Comparison of ENCODE assay signal across 8 cellular contexts in genomic region chr12:25195056-25195971, GRCh38. TPM values are rescaled to one million over a fixed set of nuclear protein-coding genes. Genes with fewer than 3 reads are reported as not detected.
DNase-seq lines count a peak whose midpoint lies in the region; ATAC-seq and TF ChIP-seq lines count a peak whose summit lies in the region.

Gene DNAI7, minus strand, starts transcription at chr12:25195160. Its CDS starts 82 bp downstream, at chr12:25195078.
Gene ETFRF1, plus strand, starts transcription at chr12:25195237. Its CDS starts 8,720 bp downstream, at chr12:25203957.

- peak within 1 kb of the TSS; percentile 87 for H3K4me2 ChIP-seq in mesendoderm (ENCODE audit: low read length)

- H3K27ac Mint-ChIP-seq in Calu3 (ENCODE audit: unreplicated experiment) (peak within 1 kb of the TSS; percentile 95), endodermal cell (peak within 1 kb of the TSS; percentile 98)

- ATAC-seq in GM21423 (IDR thresholded peaks at IDR 0.05; ENCODE audit: unreplicated experiment), result peak; percentile 95

- peak within 1 kb of the TSS; percentile 93 for H3K9ac ChIP-seq in HUES48 (ENCODE audit: low read depth, low read length)
- H3K9ac ChIP-seq in NT2/D1 (ENCODE audit: insufficient read length, low read depth), result peak within 1 kb of the TSS; percentile 82
- peak within 1 kb of the TSS; percentile 81 for H3K9ac ChIP-seq in endodermal cell (ENCODE audit: extremely low read depth, low read length, poor library complexity, severe bottlenecking)
- peak within 1 kb of the TSS; percentile 94 for H3K9ac ChIP-seq in mesendoderm (ENCODE audit: low read length)

- H3K4me1 Mint-ChIP-seq in Calu3 (ENCODE audit: low read depth, unreplicated experiment), result no peaks in the 10 kb centered on the region
- H3K4me1 Mint-ChIP-seq in endodermal cell, result peaks cover 20% of the 10 kb centered on the region

- no peaks in the 10 kb centered on the region for H3K79me2 ChIP-seq in mesendoderm (ENCODE audit: control insufficient read depth, insufficient read depth, low read length)

- H3K4me1 ChIP-seq in HUES48 (ENCODE audit: control insufficient read depth, insufficient read depth, low read length) (peaks cover 3% of the 10 kb centered on the region; the same call in 1 of the 2 replicates), NT2/D1 (ENCODE audit: insufficient read depth, insufficient read length) (no peaks in the 10 kb centered on the region), endodermal cell (ENCODE audit: control insufficient read depth, insufficient read depth, low read length) (no peaks in the 10 kb centered on the region), mesendoderm (ENCODE audit: control insufficient read depth, low read depth, low read length) (peaks cover 2% of the 10 kb centered on the region)

- intact Hi-C loops in Calu3 (cut with micrococcal nuclease; ENCODE audit: unreplicated experiment), result no loop called here

- H4K5ac ChIP-seq in mesendoderm (ENCODE audit: low read length), result peak within 1 kb of the TSS; percentile 95

- H3K56ac ChIP-seq in mesendoderm (ENCODE audit: low read length), result peak within 1 kb of the TSS; percentile 94

- H3K4ac ChIP-seq in mesendoderm (ENCODE audit: low read depth, low read length), result peak within 1 kb of the TSS; percentile 48

- H3K79me1 ChIP-seq in mesendoderm (ENCODE audit: low read length), result no peaks in the 10 kb centered on the region

- H3K4me3 Mint-ChIP-seq in Calu3 (ENCODE audit: low read depth, unreplicated experiment) (peak within 1 kb of the TSS; percentile 92), endodermal cell (peak within 1 kb of the TSS; percentile 92)

- H3K9me3 ChIP-seq in HUES48 (ENCODE audit: control insufficient read depth, insufficient read depth, low read length) (no peaks in the 10 kb centered on the region), NT2/D1 (ENCODE audit: insufficient read depth, low read length) (no peaks in the 10 kb centered on the region), endodermal cell (ENCODE audit: control insufficient read depth, low read length) (no peaks in the 10 kb centered on the region)

- H2BK15ac ChIP-seq in mesendoderm (replicated peaks; ENCODE audit: low read depth), result no peak within 1 kb of the TSS

- H3K36me3 ChIP-seq in HUES48 (ENCODE audit: control insufficient read depth, insufficient read depth, low read length) (no peaks in the 10 kb centered on the region), NT2/D1 (ENCODE audit: insufficient read depth, insufficient read length, low read length) (peaks cover 13% of the 10 kb centered on the region), endodermal cell (ENCODE audit: control insufficient read depth, insufficient read depth, low read length) (peaks cover 7% of the 10 kb centered on the region), mesendoderm (ENCODE audit: control insufficient read depth, insufficient read depth, low read length) (no peaks in the 10 kb centered on the region)

- no peak for TF ChIP-seq CTCF in Calu3 (IDR thresholded peaks at IDR 0.05; ENCODE audit: unreplicated experiment)
- TF ChIP-seq CTCF in endodermal cell (conservative IDR thresholded peaks at IDR 0.05), result peak; percentile 60

- H3K27ac ChIP-seq in HUES48 (ENCODE audit: low read depth, low read length) (peak within 1 kb of the TSS; percentile 93), endodermal cell (ENCODE audit: low read depth, low read length) (peak within 1 kb of the TSS; percentile 82), mesendoderm (ENCODE audit: low read depth, low read length) (peak within 1 kb of the TSS; percentile 91)

- no peak within 1 kb of the TSS for H4K8ac ChIP-seq in mesendoderm (ENCODE audit: low read depth, low read length)

- no peak within 1 kb of the TSS for H2AK5ac ChIP-seq in mesendoderm (ENCODE audit: low read length)

- H3K27me3 Mint-ChIP-seq in Calu3 (ENCODE audit: unreplicated experiment) (no peaks in the 10 kb centered on the region), endodermal cell (ENCODE audit: insufficient read depth) (no peaks in the 10 kb centered on the region)

- BruUV-seq in Calu3 (replicated peaks; lab: Mats Ljungman, UMichigan), result TSS peak; percentile 86

- peak within 1 kb of the TSS; percentile 97 for H3K18ac ChIP-seq in mesendoderm (ENCODE audit: low read length)

- DNase-seq in Calu3 (peak; percentile 99), NT2/D1 (ENCODE audit: low read depth, low spot score) (peak; percentile 100), endodermal cell (peak; percentile 100), mesendoderm (peak; percentile 99)
- peak; percentile 93 for DNase-seq in activated CD8-positive, alpha-beta memory T cell treated with anti-CD3 and anti-CD28 coated beads, Interleukin-2, amount 50 U/mL, for 24 hours (ENCODE audit: extremely low read depth)
- DNase-seq in stimulated activated CD8-positive, alpha-beta memory T cell treated with anti-CD3 and anti-CD28 coated beads, Interleukin-12 subunit alpha, Interleukin-12 subunit beta, amount 100 ng/mL, for 4 hours (ENCODE audit: low read depth), result peak; percentile 87

- H3K9me3 Mint-ChIP-seq in Calu3 (ENCODE audit: low read depth, unreplicated experiment) (no peaks in the 10 kb centered on the region), endodermal cell (no peaks in the 10 kb centered on the region)

- H3K4me3 ChIP-seq in HUES48 (ENCODE audit: low read depth, low read length) (peak within 1 kb of the TSS; percentile 97), NT2/D1 (ENCODE audit: insufficient read length, low read depth) (peak within 1 kb of the TSS; percentile 58), endodermal cell (ENCODE audit: low read length) (peak within 1 kb of the TSS; percentile 87), mesendoderm (ENCODE audit: low read length) (peak within 1 kb of the TSS; percentile 89)

- H2BK5ac ChIP-seq in mesendoderm (ENCODE audit: low read length), result no peak within 1 kb of the TSS

- no peak within 1 kb of the TSS for H2BK120ac ChIP-seq in mesendoderm (ENCODE audit: low read depth, low read length)

- peaks cover 24% of the 10 kb centered on the region for H3K36me3 Mint-ChIP-seq in Calu3 (ENCODE audit: insufficient read depth, unreplicated experiment)
- peaks cover 3% of the 10 kb centered on the region for H3K36me3 Mint-ChIP-seq in endodermal cell (ENCODE audit: low read depth)

- H3K27me3 ChIP-seq in HUES48 (ENCODE audit: control insufficient read depth, insufficient read depth, low read length), result no peaks in the 10 kb centered on the region
- no peaks in the 10 kb centered on the region for H3K27me3 ChIP-seq in NT2/D1 (ENCODE audit: insufficient read depth, insufficient read length)
- H3K27me3 ChIP-seq in endodermal cell (ENCODE audit: control insufficient read depth, insufficient read depth, low read length, poor library complexity, severe bottlenecking), result no peaks in the 10 kb centered on the region
- no peaks in the 10 kb centered on the region for H3K27me3 ChIP-seq in mesendoderm (ENCODE audit: insufficient read depth, low read length, poor library complexity)

- no peak within 1 kb of the TSS for H3K23ac ChIP-seq in mesendoderm (ENCODE audit: low read length)

- 1 to 2% methylated on average over 32 to 53 of the region's 54 CpGs for WGBS in endodermal cell (ENCODE audit: insufficient coverage in 1 of 2, insufficient read length in 1 of 2), 2 experiments
- no CpG with 5 or more reads among the region's 54 CpGs for WGBS in mesendoderm (ENCODE audit: extremely low coverage, insufficient coverage, low lambda C conversion rate)

- CTCF ChIA-PET in Calu3 (lab: Charles Lee), result interaction anchor here (1.8 kb wide), 1 partner anchor 40 kb away, joined by 7 read pairs; no protein-coding TSS in a partner anchor

RNA-seq across cellular contexts. Expression of gene DNAI7, which starts in this region (rescaled TPM):
- total RNA-seq in Calu3 (2022) (0.33 and 0.47 TPM in 2 replicates), endodermal cell (1 to 10 TPM; 1.6 TPM)
- 1.5 TPM for polyA plus RNA-seq in endodermal cell (2013, experiment 1 of 2)
- polyA plus RNA-seq in endodermal cell (2013, experiment 2 of 2), result 0.54 TPM
- polyA plus RNA-seq in mesendoderm (2013, experiment 1 of 2), result 0.69 TPM
- 0.41 TPM for polyA plus RNA-seq in mesendoderm (2013, experiment 2 of 2)

RNA-seq across cellular contexts. Expression of gene ETFRF1, which starts in this region (rescaled TPM):
- total RNA-seq in Calu3 (2022) (8.6 and 10.5 TPM in 2 replicates), endodermal cell (10 to 100 TPM in 1 of 2 donors, 1 to 10 TPM in 1; 9.7 to 21.4 TPM)
- 21.4 TPM for polyA plus RNA-seq in endodermal cell (2013, experiment 1 of 2)
- 21.9 TPM for polyA plus RNA-seq in endodermal cell (2013, experiment 2 of 2)
- polyA plus RNA-seq in mesendoderm (2013, experiment 1 of 2), result 19.9 TPM
- 18.6 TPM for polyA plus RNA-seq in mesendoderm (2013, experiment 2 of 2)

Comparison
In these comparisons a context has a peak if more than half of its experiments do, and no peak if none do; other contexts are left out.
1. Peak in every context shown above with its lines: DNase-seq, ATAC-seq, H3K4me3 ChIP-seq and H3K27ac ChIP-seq.